In genomic region chr12:72295744-72296143, GRCh38 we compare ENCODE assay signal across 24 cellular contexts. TPM values are rescaled to one million over a fixed set of nuclear protein-coding genes. Genes with fewer than 3 reads are reported as not detected.
DNase-seq lines count a peak whose midpoint lies in the region; ATAC-seq and TF ChIP-seq lines count a peak whose summit lies in the region.
"Had no signal": no experiment of that assay in that cellular context is flagged by ENCODE, and none has a peak within 500 bp of the region (broad histone marks: within the 10 kb centered on the region; RNA-seq: fewer than 3 reads in every experiment).

No MANE protein-coding gene starts in this region.

- H4K20me1 ChIP-seq in PC-3 (ENCODE audit: low read length), result no peaks in the 10 kb centered on the region
- no peaks in the 10 kb centered on the region for H4K20me1 ChIP-seq in osteoblast (ENCODE audit: insufficient read depth, low read length)

- peaks cover 38% of the 10 kb centered on the region for H3K79me2 ChIP-seq in PC-3 (ENCODE audit: low read length)
- H3K79me2 ChIP-seq in osteoblast (ENCODE audit: insufficient read depth, low read length), result no peaks in the 10 kb centered on the region

- H3K27ac ChIP-seq in PC-3 (ENCODE audit: low read length) (peak overlapping the region; percentile 98), osteoblast (ENCODE audit: low read depth, low read length) (peak overlapping the region; percentile 56)
- H3K27ac ChIP-seq: heart left ventricle, left lung, Peyer's patch, sigmoid colon, SK-N-MC had no signal

- ATAC-seq in PC-3 (peak; percentile 59), GM21529 (IDR thresholded peaks at IDR 0.05; ENCODE audit: unreplicated experiment) (no peak), HG03565 (IDR thresholded peaks at IDR 0.05; ENCODE audit: unreplicated experiment) (no peak)
- ATAC-seq: activated naive CD8-positive, alpha-beta T cell treated with anti-CD3 and anti-CD28 coated beads, Interleukin-2, amount 50 U/mL, for 24 hours; heart left ventricle; left lung had no signal

- no peaks in the 10 kb centered on the region for H3K27me3 ChIP-seq in BJ (ENCODE audit: control insufficient read depth, insufficient read depth, low read length)
- H3K27me3 ChIP-seq in PC-3 (ENCODE audit: low read length), result no peaks in the 10 kb centered on the region
- no peaks in the 10 kb centered on the region for H3K27me3 ChIP-seq in osteoblast (ENCODE audit: insufficient read depth, low read length)
- H3K27me3 ChIP-seq: left lung, Peyer's patch, sigmoid colon had no signal

- no peak overlapping the region for H3K4me3 Mint-ChIP-seq in activated CD4-positive, alpha-beta memory T cell treated with anti-CD3 and anti-CD28 coated beads for 36 hours
- no peak overlapping the region for H3K4me3 Mint-ChIP-seq in activated naive CD4-positive, alpha-beta T cell treated with anti-CD3 and anti-CD28 coated beads, Interleukin-2, amount 10 ng/mL, durations not matched to agents 7 days and 5 days
- H3K4me3 Mint-ChIP-seq: activated B cell treated with CpG ODN at 0.5 μM for 24 hours; activated naive CD8-positive, alpha-beta T cell treated with anti-CD3 and anti-CD28 coated beads, Interleukin-2, amount 50 U/mL, for 24 hours; nephron progenitor cell; type B pancreatic cell had no signal

- H3K4me2 ChIP-seq in PC-3 (ENCODE audit: low read length) (peak overlapping the region; percentile 82), osteoblast (ENCODE audit: insufficient read depth, low read length) (no peak overlapping the region)

- H3K4me1 Mint-ChIP-seq in activated CD4-positive, alpha-beta memory T cell treated with anti-CD3 and anti-CD28 coated beads for 36 hours (ENCODE audit: low read depth), result no peaks in the 10 kb centered on the region
- no peaks in the 10 kb centered on the region for H3K4me1 Mint-ChIP-seq in activated naive CD4-positive, alpha-beta T cell treated with anti-CD3 and anti-CD28 coated beads, Interleukin-2, amount 10 ng/mL, durations not matched to agents 7 days and 5 days
- H3K4me1 Mint-ChIP-seq: activated B cell treated with CpG ODN at 0.5 μM for 24 hours; activated naive CD8-positive, alpha-beta T cell treated with anti-CD3 and anti-CD28 coated beads, Interleukin-2, amount 50 U/mL, for 24 hours; nephron progenitor cell had no signal

- no peaks in the 10 kb centered on the region for H3K9me3 ChIP-seq in PC-3 (ENCODE audit: low read length)
- H3K9me3 ChIP-seq in osteoblast (ENCODE audit: low read depth, low read length), result no peaks in the 10 kb centered on the region
- H3K9me3 ChIP-seq: heart left ventricle, left lung, Peyer's patch, sigmoid colon had no signal

- no peak overlapping the region for H3K27ac Mint-ChIP-seq in activated CD4-positive, alpha-beta memory T cell treated with anti-CD3 and anti-CD28 coated beads for 36 hours
- H3K27ac Mint-ChIP-seq in activated naive CD4-positive, alpha-beta T cell treated with anti-CD3 and anti-CD28 coated beads, Interleukin-2, amount 10 ng/mL, durations not matched to agents 7 days and 5 days, result no peak overlapping the region
- H3K27ac Mint-ChIP-seq: activated B cell treated with CpG ODN at 0.5 μM for 24 hours; activated naive CD8-positive, alpha-beta T cell treated with anti-CD3 and anti-CD28 coated beads, Interleukin-2, amount 50 U/mL, for 24 hours; nephron progenitor cell; type B pancreatic cell had no signal

- H2AFZ ChIP-seq in PC-3 (ENCODE audit: low read length) (peak overlapping the region; percentile 23), osteoblast (ENCODE audit: low read length) (no peak overlapping the region)

- TF ChIP-seq CTCF in BJ (IDR thresholded peaks at IDR 0.05; ENCODE audit: insufficient read depth, low read depth, low read length) (no peak), PC-3 (conservative IDR thresholded peaks at IDR 0.05; ENCODE audit: low read depth, low read length) (no peak), choroid plexus epithelial cell (conservative IDR thresholded peaks at IDR 0.05; ENCODE audit: low read depth, low read length) (no peak), osteoblast (IDR thresholded peaks at IDR 0.05; ENCODE audit: extremely low read depth, low read depth, low read length) (no peak)

- H3K27me3 Mint-ChIP-seq in activated CD4-positive, alpha-beta memory T cell treated with anti-CD3 and anti-CD28 coated beads for 36 hours, result no peaks in the 10 kb centered on the region
- H3K27me3 Mint-ChIP-seq in activated naive CD4-positive, alpha-beta T cell treated with anti-CD3 and anti-CD28 coated beads, Interleukin-2, amount 10 ng/mL, durations not matched to agents 7 days and 5 days, result no peaks in the 10 kb centered on the region
- H3K27me3 Mint-ChIP-seq: activated B cell treated with CpG ODN at 0.5 μM for 24 hours; activated naive CD8-positive, alpha-beta T cell treated with anti-CD3 and anti-CD28 coated beads, Interleukin-2, amount 50 U/mL, for 24 hours; type B pancreatic cell had no signal

- CTCF ChIA-PET in BJ (lab: Yijun Ruan, JAX) (interaction anchor here (1.9 kb wide), 1 partner anchor 13 kb away, joined by 7 read pairs; no protein-coding TSS in a partner anchor), PC-3 (lab: Charles Lee) (interaction anchor here (0.5 to 1.5 kb wide), 4 partner anchors 19 to 279 kb away, joined by 3 to 5 read pairs (median 5); no protein-coding TSS in a partner anchor)
- CTCF ChIA-PET in activated CD4-positive, alpha-beta memory T cell treated with anti-CD3 and anti-CD28 coated beads for 36 hours (lab: Charles Lee), result no interaction called here
- CTCF ChIA-PET in activated naive CD4-positive, alpha-beta T cell treated with anti-CD3 and anti-CD28 coated beads, Interleukin-2, amount 10 ng/mL, durations not matched to agents 7 days and 5 days (lab: Charles Lee), result no interaction called here

- intact Hi-C loops in PC-3 (cut with micrococcal nuclease), result loop anchor here (1.0 to 2.0 kb wide), 3 partner anchors 15 to 27 kb away; partner anchors contain the start of gene TRHDE
- intact Hi-C loops in activated CD4-positive, alpha-beta memory T cell treated with anti-CD3 and anti-CD28 coated beads for 36 hours (cut with micrococcal nuclease), result no loop called here

- no peaks in the 10 kb centered on the region for H3K36me3 Mint-ChIP-seq in activated CD4-positive, alpha-beta memory T cell treated with anti-CD3 and anti-CD28 coated beads for 36 hours
- no peaks in the 10 kb centered on the region for H3K36me3 Mint-ChIP-seq in activated naive CD4-positive, alpha-beta T cell treated with anti-CD3 and anti-CD28 coated beads, Interleukin-2, amount 10 ng/mL, durations not matched to agents 7 days and 5 days
- H3K36me3 Mint-ChIP-seq: type B pancreatic cell had no signal

- DNase-seq in BJ (ENCODE audit: low read depth) (peak; percentile 48), PC-3 (peak; percentile 84), choroid plexus epithelial cell (ENCODE audit: low read depth) (peak; percentile 47), osteoblast (ENCODE audit: insufficient read length, low spot score, missing footprints) (no peak)
- no peak for DNase-seq in activated CD4-positive, alpha-beta memory T cell treated with anti-CD3 and anti-CD28 coated beads for 36 hours
- DNase-seq in activated naive CD4-positive, alpha-beta T cell treated with anti-CD3 and anti-CD28 coated beads, Interleukin-2, amount 10 ng/mL, durations not matched to agents 7 days and 5 days, result no peak
- DNase-seq: activated B cell treated with CpG ODN at 0.5 μM for 24 hours; activated CD4-positive, alpha-beta T cell treated with anti-CD3 and anti-CD28 coated beads, Interleukin-2, amount 50 U/mL, for 4 hours; activated effector memory CD4-positive, alpha-beta T cell treated with anti-CD3 and anti-CD28 coated beads, Interleukin-2, amount 50 U/mL, for 16 hours; activated naive CD8-positive, alpha-beta T cell treated with anti-CD3 and anti-CD28 coated beads, Interleukin-2, amount 50 U/mL, for 24 hours; DMS79 treated with DMSO at 0.1 percent for 48 hours; heart left ventricle; NCI-H1436 treated with DMSO at 0.1 percent for 48 hours; NCI-H510A treated with DMSO at 0.1 percent for 48 hours; nephron progenitor cell; NK-92 treated with Interleukin-12 subunit alpha and Interleukin-12 subunit beta, amount 100 ng/mL, for 24 hours; Peyer's patch; sigmoid colon had no signal

- H3K9me2 ChIP-seq in PC-3 (replicated peaks; ENCODE audit: low read length), result no peaks in the 10 kb centered on the region

- H3F3A ChIP-seq in PC-3 (ENCODE audit: low read length, unreplicated experiment), result peaks cover 11% of the 10 kb centered on the region

- POLR2A ChIA-PET in BJ (lab: Charles Lee) (interaction anchor here (0.6 kb wide), 1 partner anchor 21 kb away, joined by 5 read pairs; no protein-coding TSS in a partner anchor), PC-3 (lab: Charles Lee; ENCODE audit: unreplicated experiment) (interaction anchor here (1.0 to 1.5 kb wide), 2 partner anchors 18 to 22 kb away, joined by 3 to 7 read pairs; no protein-coding TSS in a partner anchor)
- POLR2A ChIA-PET in activated CD4-positive, alpha-beta memory T cell treated with anti-CD3 and anti-CD28 coated beads for 36 hours (lab: Charles Lee), result no interaction called here

- BruUV-seq in PC-3 (replicated peaks; lab: Mats Ljungman, UMichigan), result no TSS peak

- no peaks in the 10 kb centered on the region for H3K9me3 Mint-ChIP-seq in activated CD4-positive, alpha-beta memory T cell treated with anti-CD3 and anti-CD28 coated beads for 36 hours
- no peaks in the 10 kb centered on the region for H3K9me3 Mint-ChIP-seq in activated naive CD4-positive, alpha-beta T cell treated with anti-CD3 and anti-CD28 coated beads, Interleukin-2, amount 10 ng/mL, durations not matched to agents 7 days and 5 days
- H3K9me3 Mint-ChIP-seq: activated B cell treated with CpG ODN at 0.5 μM for 24 hours; activated naive CD8-positive, alpha-beta T cell treated with anti-CD3 and anti-CD28 coated beads, Interleukin-2, amount 50 U/mL, for 24 hours; nephron progenitor cell; type B pancreatic cell had no signal

- no peak overlapping the region for H3K4me3 ChIP-seq in BJ (ENCODE audit: low read depth, low read length)
- peak overlapping the region; percentile 48 for H3K4me3 ChIP-seq in PC-3 (ENCODE audit: low read length)
- H3K4me3 ChIP-seq in choroid plexus epithelial cell (ENCODE audit: low read depth, low read length), result no peak overlapping the region
- H3K4me3 ChIP-seq in osteoblast (ENCODE audit: insufficient read depth, low read length), result no peak overlapping the region
- H3K4me3 ChIP-seq: heart left ventricle, left lung, Peyer's patch, sigmoid colon, SK-N-MC had no signal

- peak overlapping the region; percentile 81 for H3K9ac ChIP-seq in PC-3 (ENCODE audit: low read length)

- peaks cover 4% of the 10 kb centered on the region; the same call in 1 of the 2 replicates for H3K36me3 ChIP-seq in BJ (ENCODE audit: control insufficient read depth, insufficient read depth, low read length)
- peaks cover 12% of the 10 kb centered on the region for H3K36me3 ChIP-seq in PC-3 (ENCODE audit: low read depth, low read length)
- H3K36me3 ChIP-seq in osteoblast (ENCODE audit: insufficient read depth, low read length), result no peaks in the 10 kb centered on the region
- H3K36me3 ChIP-seq: heart left ventricle, left lung, Peyer's patch, sigmoid colon had no signal

- peaks cover 44% of the 10 kb centered on the region for H3K4me1 ChIP-seq in PC-3 (ENCODE audit: insufficient read depth, low read length)
- H3K4me1 ChIP-seq in osteoblast (ENCODE audit: insufficient read depth, low read length), result peaks cover 9% of the 10 kb centered on the region
- H3K4me1 ChIP-seq: heart left ventricle, left lung, Peyer's patch, sigmoid colon had no signal

RNA-seq across cellular contexts. Expression of gene TRHDE, which starts 23.6 kb away (rescaled TPM):
- polyA plus RNA-seq in BJ (2011; rRNA removed), result 17.1 and 44.1 TPM in 2 replicates
- 40.9 and 42.6 TPM in 2 replicates for polyA minus RNA-seq in BJ (2011; rRNA and poly(A)+ RNA removed)
- 16.5 and 17.7 TPM in 2 replicates for total RNA-seq in PC-3 (2014; rRNA removed)
- total RNA-seq in osteoblast, result under 0.01 and 0.59 TPM in 2 replicates
- total RNA-seq in activated CD4-positive, alpha-beta memory T cell treated with anti-CD3 and anti-CD28 coated beads for 36 hours, result not detected
- total RNA-seq: activated B cell treated with CpG ODN at 0.5 μM for 24 hours; T-helper 2 cell treated with Interferon-gamma antibody and Interleukin-4, amounts not matched to agents 100 ng/mL and 5 ng/mL, for 36 hours had no signal

Comparison
In these comparisons a context has a peak if more than half of its experiments do, and no peak if none do; other contexts are left out.
1. DNase-seq: peak in BJ (single experiment), PC-3 (single experiment) and choroid plexus epithelial cell (single experiment); none in osteoblast (single experiment), activated CD4-positive, alpha-beta memory T cell treated with anti-CD3 and anti-CD28 coated beads for 36 hours (single experiment) and activated naive CD4-positive, alpha-beta T cell treated with anti-CD3 and anti-CD28 coated beads, Interleukin-2, amount 10 ng/mL, durations not matched to agents 7 days and 5 days (single experiment).
2. RNA of gene TRHDE, which starts 23.6 kb away (total RNA-seq): 16.5 to 17.7 TPM in PC-3; under 0.01 to 0.59 TPM in osteoblast and not detected in activated CD4-positive, alpha-beta memory T cell treated with anti-CD3 and anti-CD28 coated beads for 36 hours; every median in the first group is over 10 times any median in the second.
3. CTCF ChIA-PET loops: an anchor here in BJ (1.9 kb wide) and PC-3 (0.5 to 1.5 kb wide); none called in activated CD4-positive, alpha-beta memory T cell treated with anti-CD3 and anti-CD28 coated beads for 36 hours and activated naive CD4-positive, alpha-beta T cell treated with anti-CD3 and anti-CD28 coated beads, Interleukin-2, amount 10 ng/mL, durations not matched to agents 7 days and 5 days.